21 cellular contexts compared by ENCODE assay signal in the genomic region with DNA sequence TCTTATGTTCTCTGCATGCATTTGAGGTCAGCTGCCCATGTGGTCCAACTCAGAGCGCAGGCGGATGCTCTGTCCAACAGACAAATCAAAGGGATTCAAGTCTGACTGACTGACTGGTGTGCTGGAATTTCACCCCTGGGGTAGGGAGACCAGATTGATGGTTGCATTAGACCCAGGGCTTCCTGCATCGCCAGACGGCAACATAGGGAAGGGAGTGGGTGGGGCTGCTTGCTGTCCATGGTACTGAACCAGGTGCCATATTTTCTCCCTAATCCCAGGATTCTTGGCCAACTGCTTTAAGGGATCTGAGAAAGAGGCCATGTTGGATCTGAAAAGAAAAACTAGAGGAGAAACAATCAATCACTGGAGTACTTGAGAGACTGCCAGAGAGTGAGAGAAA.
DNase-seq lines count a peak whose midpoint lies in the region; ATAC-seq, FAIRE-seq and TF ChIP-seq lines count a peak whose summit lies in the region.
"Had no signal": no experiment of that assay in that cellular context is flagged by ENCODE, and none has a peak within 500 bp of the region (broad histone marks: within the 10 kb centered on the region; RNA-seq: fewer than 3 reads in every experiment).

No MANE protein-coding gene starts in this region.

- no peak for TF ChIP-seq RAD21 in GM12878 (IDR thresholded peaks at IDR 0.05; ENCODE audit: insufficient read depth, low read depth, low read length)

- TF ChIP-seq POLR2A in GM12878 (IDR thresholded peaks at IDR 0.05; ENCODE audit: low read depth, low read length), result no peak

- no peak overlapping the region for H3K4me3 Mint-ChIP-seq in nephron progenitor cell
- H3K4me3 Mint-ChIP-seq: activated naive CD8-positive, alpha-beta T cell treated with anti-CD3 and anti-CD28 coated beads for 36 hours; activated T-cell treated with anti-CD3 and anti-CD28 coated beads, Interleukin-2, amount 50 U/mL, for 24 hours; B cell; dendritic cell treated with granulocyte-macrophage colony-stimulating factor and Interleukin-4, amounts not matched to agents 40 ng/mL and 50 ng/mL, for 4 days had no signal

- in situ Hi-C loops in GM12878 (cut with MboI), result no loop called here

- H3K4me3 ChIP-seq in GM12878, result no peak overlapping the region
- H3K4me3 ChIP-seq: breast epithelium, heart right ventricle had no signal

- SMC1A ChIA-PET in GM12878 (lab: Charles Lee; ENCODE audit: uncharacterized antibody, unreplicated experiment), result no interaction called here

- TF ChIP-seq CTCF in GM12878 (IDR thresholded peaks at IDR 0.05 in 2 of 3, conservative IDR thresholded peaks at IDR 0.05 in 1 of 3; ENCODE audit: control insufficient read depth in 2 of 3, extremely low read depth in 1 of 3, insufficient read depth in 1 of 3, low read depth in 3 of 3, low read length in 3 of 3) (no peak), nephron progenitor cell (IDR thresholded peaks at IDR 0.05) (no peak)

- H3K4me1 Mint-ChIP-seq in nephron progenitor cell, result no peaks in the 10 kb centered on the region

- POLR2A ChIA-PET in GM12878 (lab: Charles Lee), result no interaction called here

- no peaks in the 10 kb centered on the region for H3K36me3 Mint-ChIP-seq in nephron progenitor cell (ENCODE audit: low read depth)

- H3K79me2 ChIP-seq in GM12878 (ENCODE audit: control insufficient read depth, insufficient read depth, low read length), result no peaks in the 10 kb centered on the region

- no peaks in the 10 kb centered on the region for H3K9me3 Mint-ChIP-seq in nephron progenitor cell
- H3K9me3 Mint-ChIP-seq: activated T-cell treated with anti-CD3 and anti-CD28 coated beads, Interleukin-2, amount 50 U/mL, for 24 hours; dendritic cell treated with granulocyte-macrophage colony-stimulating factor and Interleukin-4, amounts not matched to agents 40 ng/mL and 50 ng/mL, for 4 days had no signal

- H3K27me3 ChIP-seq in GM12878 (replicated peaks in 1 of 2; ENCODE audit: control insufficient read depth in 2 of 2, insufficient read depth in 2 of 2, low read length in 1 of 2), result no peaks in the 10 kb centered on the region
- H3K27me3 ChIP-seq: breast epithelium, heart right ventricle had no signal

- H3K27me3 Mint-ChIP-seq in nephron progenitor cell (ENCODE audit: low read depth, poor library complexity), result no peaks in the 10 kb centered on the region
- H3K27me3 Mint-ChIP-seq: activated naive CD8-positive, alpha-beta T cell treated with anti-CD3 and anti-CD28 coated beads for 36 hours; activated T-cell treated with anti-CD3 and anti-CD28 coated beads, Interleukin-2, amount 50 U/mL, for 24 hours; B cell; dendritic cell treated with granulocyte-macrophage colony-stimulating factor and Interleukin-4, amounts not matched to agents 40 ng/mL and 50 ng/mL, for 4 days had no signal

- no TSS peak for BruUV-seq in GM12878 (replicated peaks; lab: Mats Ljungman, UMichigan)

- no peaks in the 10 kb centered on the region for H4K20me1 ChIP-seq in GM12878 (ENCODE audit: control insufficient read depth, insufficient read depth)

- RAD21 ChIA-PET in GM12878 (lab: Charles Lee; ENCODE audit: unreplicated experiment), result no interaction called here

- no peak overlapping the region for H3K9ac ChIP-seq in GM12878 (ENCODE audit: control insufficient read depth, insufficient read depth, low read length)

- H3K4me2 ChIP-seq in GM12878 (ENCODE audit: control insufficient read depth, insufficient read depth), result no peak overlapping the region

- H2AFZ ChIP-seq in GM12878 (ENCODE audit: control insufficient read depth, low read depth, low read length), result no peak overlapping the region

- H3K27ac Mint-ChIP-seq in nephron progenitor cell, result no peak overlapping the region
- H3K27ac Mint-ChIP-seq: activated naive CD8-positive, alpha-beta T cell treated with anti-CD3 and anti-CD28 coated beads for 36 hours; activated T-cell treated with anti-CD3 and anti-CD28 coated beads, Interleukin-2, amount 50 U/mL, for 24 hours; B cell; dendritic cell treated with granulocyte-macrophage colony-stimulating factor and Interleukin-4, amounts not matched to agents 40 ng/mL and 50 ng/mL, for 4 days had no signal

- DNase-seq in Daoy (ENCODE audit: low read depth) (peak; percentile 16), HuH-7 (ENCODE audit: low spot score) (peak; percentile 32), GM12878 (ENCODE audit: low read depth, low spot score) (no peak), nephron progenitor cell (peak; percentile 72), LoVo (ENCODE audit: low spot score) (no peak)
- DNase-seq: activated CD4-positive, alpha-beta T cell treated with anti-CD3 and anti-CD28 coated beads, Interleukin-2, amount 50 U/mL, for 48 hours; activated naive CD8-positive, alpha-beta T cell treated with anti-CD3 and anti-CD28 coated beads for 36 hours; activated T-cell treated with anti-CD3 and anti-CD28 coated beads, Interleukin-2, amount 50 U/mL, for 24 hours; erythroblast; heart right ventricle; MM.1S; NCI-H1930; NCI-H510A; occipital lobe; PC-3 had no signal

- no peaks in the 10 kb centered on the region; the same call in 2 of the 3 replicates for H3K9me3 ChIP-seq in GM12878 (replicated peaks; ENCODE audit: control insufficient read depth, insufficient read depth, low read length)
- H3K9me3 ChIP-seq: breast epithelium, heart right ventricle had no signal

- peaks cover 3 to 4% of the 10 kb centered on the region in 2 experiments; a peak in 2 of 4 replicates for H3K36me3 ChIP-seq in GM12878 (ENCODE audit: control insufficient read depth in 2 of 2, insufficient read depth in 2 of 2, low read length in 1 of 2)
- H3K36me3 ChIP-seq: breast epithelium had no signal

- H3K4me1 ChIP-seq in GM12878 (ENCODE audit: control insufficient read depth, insufficient read depth, low read length), result peaks cover 22% of the 10 kb centered on the region
- H3K4me1 ChIP-seq: breast epithelium, heart right ventricle had no signal

- 96% methylated on average over 4 of the region's 4 CpGs for WGBS in GM12878 (ENCODE audit: insufficient coverage, insufficient replicate concordance, low lambda C conversion rate, missing lambda C conversion rate)

- TF ChIP-seq EP300 in GM12878 (IDR thresholded peaks at IDR 0.05; ENCODE audit: borderline replicate concordance in 1 of 2, control insufficient read depth in 1 of 2, low read depth in 2 of 2, low read length in 2 of 2), result no peak

- intact Hi-C loops in GM12878 (cut with micrococcal nuclease; ENCODE audit: unreplicated experiment), result no loop called here

- no peak for FAIRE-seq in GM12878 (lab: Jason Lieb, UNC)

- CTCF ChIA-PET in GM12878 (lab: Yijun Ruan, JAX), result no interaction called here

- ATAC-seq in GM12878 (no peak), GM18870 (IDR thresholded peaks at IDR 0.05; ENCODE audit: unreplicated experiment) (no peak), GM21717 (IDR thresholded peaks at IDR 0.05; ENCODE audit: unreplicated experiment) (no peak), HG03280 (IDR thresholded peaks at IDR 0.05; ENCODE audit: unreplicated experiment) (no peak)
- ATAC-seq: heart right ventricle, PC-3 had no signal

- no peak overlapping the region for H3K27ac ChIP-seq in GM12878 (ENCODE audit: control insufficient read depth, insufficient read depth)
- H3K27ac ChIP-seq: breast epithelium, heart right ventricle had no signal

TF ChIP-seq in GM12878, 131 proteins besides CTCF, POLR2A, EP300 and RAD21 (continues in another document):
- TF ChIP-seq, protein P1, sequence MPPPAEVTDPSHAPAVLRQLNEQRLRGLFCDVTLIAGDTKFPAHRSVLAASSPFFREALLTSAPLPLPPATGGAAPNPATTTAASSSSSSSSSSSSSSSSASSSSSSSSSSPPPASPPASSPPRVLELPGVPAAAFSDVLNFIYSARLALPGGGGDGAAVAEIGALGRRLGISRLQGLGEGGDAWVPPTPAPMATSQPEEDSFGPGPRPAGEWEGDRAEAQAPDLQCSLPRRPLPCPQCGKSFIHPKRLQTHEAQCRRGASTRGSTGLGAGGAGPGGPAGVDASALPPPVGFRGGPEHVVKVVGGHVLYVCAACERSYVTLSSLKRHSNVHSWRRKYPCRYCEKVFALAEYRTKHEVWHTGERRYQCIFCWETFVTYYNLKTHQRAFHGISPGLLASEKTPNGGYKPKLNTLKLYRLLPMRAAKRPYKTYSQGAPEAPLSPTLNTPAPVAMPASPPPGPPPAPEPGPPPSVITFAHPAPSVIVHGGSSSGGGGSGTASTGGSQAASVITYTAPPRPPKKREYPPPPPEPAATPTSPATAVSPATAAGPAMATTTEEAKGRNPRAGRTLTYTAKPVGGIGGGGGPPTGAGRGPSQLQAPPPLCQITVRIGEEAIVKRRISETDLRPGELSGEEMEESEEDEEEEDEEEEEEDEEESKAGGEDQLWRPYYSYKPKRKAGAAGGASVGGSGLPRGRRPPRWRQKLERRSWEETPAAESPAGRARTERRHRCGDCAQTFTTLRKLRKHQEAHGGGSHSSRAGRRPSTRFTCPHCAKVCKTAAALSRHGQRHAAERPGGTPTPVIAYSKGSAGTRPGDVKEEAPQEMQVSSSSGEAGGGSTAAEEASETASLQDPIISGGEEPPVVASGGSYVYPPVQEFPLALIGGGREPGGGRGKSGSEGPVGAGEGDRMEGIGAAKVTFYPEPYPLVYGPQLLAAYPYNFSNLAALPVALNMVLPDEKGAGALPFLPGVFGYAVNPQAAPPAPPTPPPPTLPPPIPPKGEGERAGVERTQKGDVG (CRISPR knock-in tag; IDR thresholded peaks at IDR 0.05), result no peak
- TF ChIP-seq MYB (IDR thresholded peaks at IDR 0.05; ENCODE audit: borderline replicate concordance, low read depth, low read length), result no peak
- TF ChIP-seq HDGF (IDR thresholded peaks at IDR 0.05), result no peak

Comparison
In these comparisons a context has a peak if more than half of its experiments do, and no peak if none do; other contexts are left out.
1. DNase-seq: peak in Daoy (single experiment), HuH-7 (single experiment) and nephron progenitor cell (single experiment); none in GM12878 (single experiment) and LoVo (single experiment).